In genomic region chr17:79415365-79415764, GRCh38 we compare ENCODE assay signal across 1 cellular context.
TF ChIP-seq lines count a peak whose summit lies in the region.

No MANE protein-coding gene starts in this region.

TF ChIP-seq in H1, 55 proteins besides CTCF, POLR2A, EP300 and RAD21 (continued from another document):
- TF ChIP-seq CHD2 (IDR thresholded peaks at IDR 0.05; ENCODE audit: low read length), result no peak
